9 cellular contexts compared by ENCODE assay signal in the genomic region with DNA sequence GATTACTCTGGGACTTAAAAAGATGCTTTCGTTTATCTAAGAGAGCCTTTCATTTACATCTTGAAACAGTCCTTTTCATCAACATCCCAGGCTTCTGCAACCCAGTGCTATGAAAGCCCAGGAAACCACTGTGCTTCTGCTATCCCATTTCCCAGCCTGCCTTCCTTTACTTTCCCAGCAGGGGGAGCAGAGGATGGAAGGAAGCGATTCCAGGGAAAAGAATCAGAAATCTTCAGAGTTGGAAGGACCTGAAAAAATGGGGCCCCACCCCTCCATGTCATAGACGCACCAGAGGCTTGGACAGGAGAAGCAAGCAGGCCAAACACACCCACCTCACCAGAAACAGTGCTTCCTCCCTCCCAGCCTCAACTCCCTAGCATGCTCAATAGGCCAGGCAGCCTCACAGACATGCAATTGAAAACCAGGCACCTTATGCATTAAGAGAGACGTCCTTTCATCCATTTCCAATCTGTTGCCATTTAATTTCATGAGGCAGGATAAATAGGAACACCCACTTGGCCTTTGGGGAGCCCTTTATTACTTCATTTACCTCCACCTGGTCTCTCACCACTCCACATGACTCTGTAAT.
DNase-seq lines count a peak whose midpoint lies in the region; ATAC-seq, FAIRE-seq and TF ChIP-seq lines count a peak whose summit lies in the region.
"Had no signal": no experiment of that assay in that cellular context is flagged by ENCODE, and none has a peak within 500 bp of the region (broad histone marks: within the 10 kb centered on the region; RNA-seq: fewer than 3 reads in every experiment).

No MANE protein-coding gene starts in this region.

- no peak overlapping the region for H3K4me3 ChIP-seq in BJ (ENCODE audit: low read depth, low read length)

- H3K36me3 ChIP-seq in BJ (ENCODE audit: control insufficient read depth, insufficient read depth, low read length), result no peaks in the 10 kb centered on the region

- H3K27me3 ChIP-seq in BJ (ENCODE audit: control insufficient read depth, insufficient read depth, low read length), result no peaks in the 10 kb centered on the region

- peak; percentile 82 for TF ChIP-seq CTCF in BJ (IDR thresholded peaks at IDR 0.05; ENCODE audit: insufficient read depth, low read depth, low read length)

- DNase-seq in BJ (ENCODE audit: low read depth) (no peak), M059J (ENCODE audit: low read depth) (peak; percentile 64), cerebellum (ENCODE audit: low spot score) (peak; percentile 16), midbrain (lab: John Stamatoyannopoulos, UW) (peak; percentile 20), GM12891 (ENCODE audit: insufficient read length, low spot score) (no peak)
- DNase-seq: activated CD4-positive, alpha-beta T cell treated with anti-CD3 and anti-CD28 coated beads, Interleukin-2, amount 10 ng/mL, durations not matched to agents 24 days and 14 days had no signal

- ATAC-seq in GM18502 (IDR thresholded peaks at IDR 0.05; ENCODE audit: poor library complexity, unreplicated experiment) (no peak), HG02938 (IDR thresholded peaks at IDR 0.05; ENCODE audit: unreplicated experiment) (no peak), HG03442 (IDR thresholded peaks at IDR 0.05; ENCODE audit: unreplicated experiment) (no peak)

- FAIRE-seq in GM12891 (lab: Jason Lieb, UNC), result no peak

- no peak for TF ChIP-seq POLR2A in GM12891 (IDR thresholded peaks at IDR 0.05; ENCODE audit: low read depth, low read length)

- POLR2A ChIA-PET in BJ (lab: Charles Lee), result no interaction called here

- CTCF ChIA-PET in BJ (lab: Yijun Ruan, JAX), result interaction anchor here (0.9 to 1.2 kb wide), 9 partner anchors 10 to 602 kb away, joined by 3 to 10 read pairs (median 4); no protein-coding TSS in a partner anchor

TF ChIP-seq in GM12891, 5 proteins besides CTCF, POLR2A, EP300 and RAD21:
- TF ChIP-seq TAF1 (IDR thresholded peaks at IDR 0.05; ENCODE audit: low read depth, low read length), result no peak
- no peak for TF ChIP-seq PAX5 (IDR thresholded peaks at IDR 0.05; ENCODE audit: insufficient read depth, low read length, severe bottlenecking)
- no peak for TF ChIP-seq POLR2AphosphoS5 (IDR thresholded peaks at IDR 0.05; ENCODE audit: low read depth, low read length)
- TF ChIP-seq POU2F2 (IDR thresholded peaks at IDR 0.05; ENCODE audit: low read depth, low read length), result no peak

Comparison
In these comparisons a context has a peak if more than half of its experiments do, and no peak if none do; other contexts are left out.
1. DNase-seq: peak in M059J (single experiment), cerebellum (single experiment) and midbrain (single experiment); none in BJ (single experiment) and GM12891 (single experiment).